1 cellular context compared by ENCODE assay signal in the genomic region with DNA sequence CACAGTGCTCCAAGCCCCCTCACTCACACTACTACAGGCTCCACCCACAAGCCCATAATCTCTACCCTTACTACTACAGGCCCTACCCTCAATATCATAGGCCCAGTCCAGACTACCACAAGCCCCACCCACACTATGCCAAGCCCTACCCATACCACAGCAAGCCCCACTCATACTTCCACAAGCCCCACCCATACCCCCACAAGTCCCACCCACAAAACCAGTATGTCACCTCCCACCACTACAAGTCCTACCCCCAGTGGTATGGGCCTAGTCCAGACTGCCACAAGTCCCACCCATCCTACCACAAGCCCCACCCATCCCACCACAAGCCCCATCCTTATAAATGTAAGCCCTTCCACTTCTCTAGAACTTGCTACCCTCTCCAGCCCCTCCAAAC.
TF ChIP-seq lines count a peak whose summit lies in the region.

No MANE protein-coding gene starts in this region.

TF ChIP-seq in A549, 52 proteins besides CTCF, POLR2A, EP300 and RAD21 (continued from another document):
- no peak for TF ChIP-seq SMC3 (IDR thresholded peaks at IDR 0.05)
- no peak for TF ChIP-seq JUN (IDR thresholded peaks at IDR 0.05)
- TF ChIP-seq NPAS2 (CRISPR knock-in tag; IDR thresholded peaks at IDR 0.05; ENCODE audit: borderline replicate concordance), result no peak
- no peak for TF ChIP-seq ZC3H11A (IDR thresholded peaks at IDR 0.05)
